Comparison of ENCODE assay signal across 1 cellular context in genomic region chr17:81416612-81417011, GRCh38.
TF ChIP-seq lines count a peak whose summit lies in the region.

No MANE protein-coding gene starts in this region.

TF ChIP-seq in HCT116, 20 proteins besides CTCF, POLR2A, EP300 and RAD21:
- no peak for TF ChIP-seq ATF3 (IDR thresholded peaks at IDR 0.05)
- TF ChIP-seq FOSL1 (IDR thresholded peaks at IDR 0.05; ENCODE audit: low read depth), result no peak
- TF ChIP-seq JUND (IDR thresholded peaks at IDR 0.05), result no peak
- no peak for TF ChIP-seq ELF1 (IDR thresholded peaks at IDR 0.05; ENCODE audit: borderline replicate concordance, low read depth)
- no peak for TF ChIP-seq ZBTB33 (IDR thresholded peaks at IDR 0.05; ENCODE audit: extremely low read depth, insufficient replicate concordance, low read length)
- no peak for TF ChIP-seq REST (IDR thresholded peaks at IDR 0.05; ENCODE audit: low read depth)
- no peak for TF ChIP-seq SRF (IDR thresholded peaks at IDR 0.05; ENCODE audit: low read depth)
- TF ChIP-seq ZFX (IDR thresholded peaks at IDR 0.05), result no peak
- TF ChIP-seq EGR1 (IDR thresholded peaks at IDR 0.05; ENCODE audit: low read depth), result no peak
- TF ChIP-seq EZH2phosphoT487 (IDR thresholded peaks at IDR 0.05; ENCODE audit: borderline replicate concordance), result no peak
- no peak for TF ChIP-seq SP1 (IDR thresholded peaks at IDR 0.05; ENCODE audit: low read depth)
- TF ChIP-seq CBX3 (IDR thresholded peaks at IDR 0.05; ENCODE audit: low read depth), result no peak
- TF ChIP-seq CEBPB (IDR thresholded peaks at IDR 0.05; ENCODE audit: low read depth), result no peak
- no peak for TF ChIP-seq TCF7L2 (IDR thresholded peaks at IDR 0.05; ENCODE audit: borderline replicate concordance, extremely low read depth, insufficient read depth, insufficient read length)
- no peak for TF ChIP-seq POLR2AphosphoS5 (IDR thresholded peaks at IDR 0.05; ENCODE audit: low read depth, low read length)
- TF ChIP-seq ZNF274 (IDR thresholded peaks at IDR 0.05; ENCODE audit: low read depth, low read length), result no peak
- TF ChIP-seq YY1 (IDR thresholded peaks at IDR 0.05; ENCODE audit: extremely low read depth, insufficient replicate concordance, low read depth, low read length), result no peak
